1 cellular context compared by ENCODE assay signal in the genomic region with DNA sequence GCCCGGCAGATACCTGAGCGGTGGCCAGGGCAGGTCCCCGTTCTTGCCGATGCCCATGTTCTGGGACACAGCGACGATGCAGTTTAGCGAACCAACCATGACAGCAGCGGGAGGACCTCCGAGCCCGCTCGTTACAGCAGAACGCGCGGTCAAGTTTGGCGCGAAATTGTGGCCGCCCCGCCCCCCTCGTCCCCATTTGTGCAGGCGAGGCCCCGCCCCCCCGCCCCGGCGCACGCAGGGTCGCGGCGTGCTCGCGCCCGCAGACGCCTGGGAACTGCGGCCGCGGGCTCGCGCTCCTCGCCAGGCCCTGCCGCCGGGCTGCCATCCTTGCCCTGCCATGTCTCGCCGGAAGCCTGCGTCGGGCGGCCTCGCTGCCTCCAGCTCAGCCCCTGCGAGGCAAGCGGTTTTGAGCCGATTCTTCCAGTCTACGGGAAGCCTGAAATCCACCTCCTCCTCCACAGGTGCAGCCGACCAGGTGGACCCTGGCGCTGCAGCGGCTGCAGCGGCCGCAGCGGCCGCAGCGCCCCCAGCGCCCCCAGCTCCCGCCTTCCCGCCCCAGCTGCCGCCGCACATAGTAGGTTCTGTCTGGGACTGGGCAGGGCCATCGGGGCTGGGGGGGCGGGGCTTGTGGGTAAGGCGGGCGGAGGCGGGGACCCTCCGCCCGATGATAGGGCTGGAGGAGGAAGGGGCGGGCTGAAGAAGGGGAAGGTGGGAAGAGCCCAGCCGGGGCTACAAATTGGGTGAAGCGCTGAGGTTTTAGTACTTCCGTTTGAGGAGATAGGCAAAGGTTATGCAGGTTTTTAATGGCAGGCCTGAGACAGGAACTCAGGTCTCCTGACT.
TF ChIP-seq lines count a peak whose summit lies in the region.

A gene (minus strand): TSS at position 593 of the 840 bp plus-strand sequence. CDS start 494 bp downstream, at position 99.
A gene (plus strand): TSS at position 262 of the 840 bp plus-strand sequence. CDS start 76 bp downstream, at position 338.

TF ChIP-seq in K562, 482 proteins besides CTCF, POLR2A, EP300 and RAD21 (continued from another document):
- TF ChIP-seq, protein P1, sequence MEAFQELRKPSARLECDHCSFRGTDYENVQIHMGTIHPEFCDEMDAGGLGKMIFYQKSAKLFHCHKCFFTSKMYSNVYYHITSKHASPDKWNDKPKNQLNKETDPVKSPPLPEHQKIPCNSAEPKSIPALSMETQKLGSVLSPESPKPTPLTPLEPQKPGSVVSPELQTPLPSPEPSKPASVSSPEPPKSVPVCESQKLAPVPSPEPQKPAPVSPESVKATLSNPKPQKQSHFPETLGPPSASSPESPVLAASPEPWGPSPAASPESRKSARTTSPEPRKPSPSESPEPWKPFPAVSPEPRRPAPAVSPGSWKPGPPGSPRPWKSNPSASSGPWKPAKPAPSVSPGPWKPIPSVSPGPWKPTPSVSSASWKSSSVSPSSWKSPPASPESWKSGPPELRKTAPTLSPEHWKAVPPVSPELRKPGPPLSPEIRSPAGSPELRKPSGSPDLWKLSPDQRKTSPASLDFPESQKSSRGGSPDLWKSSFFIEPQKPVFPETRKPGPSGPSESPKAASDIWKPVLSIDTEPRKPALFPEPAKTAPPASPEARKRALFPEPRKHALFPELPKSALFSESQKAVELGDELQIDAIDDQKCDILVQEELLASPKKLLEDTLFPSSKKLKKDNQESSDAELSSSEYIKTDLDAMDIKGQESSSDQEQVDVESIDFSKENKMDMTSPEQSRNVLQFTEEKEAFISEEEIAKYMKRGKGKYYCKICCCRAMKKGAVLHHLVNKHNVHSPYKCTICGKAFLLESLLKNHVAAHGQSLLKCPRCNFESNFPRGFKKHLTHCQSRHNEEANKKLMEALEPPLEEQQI (IDR thresholded peaks at IDR 0.05): no peak
- TF ChIP-seq MCM2 (IDR thresholded peaks at IDR 0.05; ENCODE audit: low read depth): no peak
- TF ChIP-seq KLF10 (CRISPR knock-in tag; IDR thresholded peaks at IDR 0.05): no peak
- no peak for TF ChIP-seq HDAC6 (IDR thresholded peaks at IDR 0.05; ENCODE audit: low read depth, low read length)
